In genomic region chr3:74267583-74268184, GRCh38 we compare ENCODE assay signal across 9 cellular contexts.
DNase-seq lines count a peak whose midpoint lies in the region; FAIRE-seq and TF ChIP-seq lines count a peak whose summit lies in the region.
"Had no signal": no experiment of that assay in that cellular context is flagged by ENCODE, and none has a peak within 500 bp of the region (broad histone marks: within the 10 kb centered on the region; RNA-seq: fewer than 3 reads in every experiment).

No MANE protein-coding gene starts in this region.

- FAIRE-seq in H54 (lab: Jason Lieb, UNC) = peak; percentile 78

- TF ChIP-seq CTCF in coronary artery (IDR thresholded peaks at IDR 0.05) = peak; percentile 30

- H3K4me3 ChIP-seq in coronary artery = no peak overlapping the region
- H3K4me3 ChIP-seq: ovary had no signal

- H3K27ac ChIP-seq in coronary artery = no peak overlapping the region
- H3K27ac ChIP-seq: ovary had no signal

- DNase-seq in Daoy (ENCODE audit: low read depth) = peak; percentile 15
- peak; percentile 3 for DNase-seq in H54 (ENCODE audit: insufficient read length, low spot score)
- peak; percentile 36 for DNase-seq in NCI-H69 (lab: John Stamatoyannopoulos, UW)
- no peak for DNase-seq in coronary artery (ENCODE audit: low spot score)
- DNase-seq in lung microvascular endothelial cell (ENCODE audit: low read depth in 2 of 2) = peak; percentile 40 to 43
- no peak for DNase-seq in activated CD4-positive, CD25-positive, alpha-beta regulatory T cell treated with anti-CD3 and anti-CD28 coated beads, Interleukin-2, amount 50 U/mL, for 72 hours
- no peak for DNase-seq in NCI-H2107 (lab: John Stamatoyannopoulos, UW)
- DNase-seq in NCI-H1930 (lab: John Stamatoyannopoulos, UW) = no peak

- TF ChIP-seq POLR2A in H54 (IDR thresholded peaks at IDR 0.05; ENCODE audit: low read depth, low read length) = no peak

Comparison
In these comparisons a context has a peak if more than half of its experiments do, and no peak if none do; other contexts are left out.
1. DNase-seq: peak in Daoy (single experiment), H54 (single experiment), NCI-H69 (single experiment) and lung microvascular endothelial cell (2 of 2); none in coronary artery (single experiment), activated CD4-positive, CD25-positive, alpha-beta regulatory T cell treated with anti-CD3 and anti-CD28 coated beads, Interleukin-2, amount 50 U/mL, for 72 hours (single experiment), NCI-H2107 (single experiment) and NCI-H1930 (0 of 2).